In the genomic region with DNA sequence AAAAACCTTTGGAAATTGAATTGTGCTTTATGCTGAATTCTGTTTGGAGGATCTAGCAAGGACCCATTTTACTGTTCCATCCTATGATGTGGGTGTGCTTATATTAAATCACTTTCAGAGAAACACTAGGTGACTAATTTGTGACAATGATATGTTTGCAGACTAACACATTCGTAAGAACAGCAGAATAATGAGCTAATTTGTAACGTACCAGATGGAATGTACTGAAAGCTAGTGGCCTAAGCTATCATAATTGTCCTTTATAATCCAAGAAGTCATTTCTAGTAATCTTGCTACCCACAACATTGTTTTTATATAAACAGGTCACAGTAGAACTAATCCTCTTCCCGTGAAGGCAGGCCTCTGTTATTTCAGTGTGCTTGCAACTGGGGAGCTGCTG, we compare ENCODE assay signal across 23 cellular contexts.
"Had no signal": no experiment of that assay in that cellular context is flagged by ENCODE, and none has a peak within 500 bp of the region (broad histone marks: within the 10 kb centered on the region; RNA-seq: fewer than 3 reads in every experiment).

No MANE protein-coding gene starts in this region.

- DNase-seq: activated CD4-positive, alpha-beta T cell treated with anti-CD3 and anti-CD28 coated beads for 48 hours; activated CD8-positive, alpha-beta T cell treated with anti-CD3 and anti-CD28 coated beads for 36 hours; activated naive CD4-positive, alpha-beta T cell; activated naive CD8-positive, alpha-beta T cell treated with anti-CD3 and anti-CD28 coated beads, Interleukin-2, amount 10 ng/mL, durations not matched to agents 7 days and 5 days; activated T-cell treated with anti-CD3 and anti-CD28 coated beads, Interleukin-2, amount 50 U/mL, for 1 hour; amygdala; brain microvascular endothelial cell; central memory CD4-positive, alpha-beta T cell; dorsolateral prefrontal cortex; erythroblast; foreskin melanocyte; kidney; midbrain; stimulated activated naive CD8-positive, alpha-beta T cell treated with anti-CD3 and anti-CD28 coated beads, Interleukin-15, amount 100 ng/mL, for 72 hours; transverse colon had no signal

- H3K27ac Mint-ChIP-seq: activated CD8-positive, alpha-beta T cell treated with anti-CD3 and anti-CD28 coated beads for 36 hours; activated naive CD8-positive, alpha-beta T cell treated with anti-CD3 and anti-CD28 coated beads, Interleukin-2, amount 10 ng/mL, durations not matched to agents 7 days and 5 days; activated T-helper 17 cell treated with anti-CD3 and anti-CD28 coated beads, Interleukin-2, amount 50 U/mL, for 72 hours; stimulated activated naive CD8-positive, alpha-beta T cell treated with anti-CD3 and anti-CD28 coated beads, Interleukin-15, amount 100 ng/mL, for 72 hours; T-helper 2 cell treated with Interferon-gamma antibody and Interleukin-4, amounts not matched to agents 5 μg/mL and 100 μg/mL, for 36 hours; WTC11 had no signal

- H3K4me3 Mint-ChIP-seq: activated CD8-positive, alpha-beta T cell treated with anti-CD3 and anti-CD28 coated beads for 36 hours; activated naive CD8-positive, alpha-beta T cell treated with anti-CD3 and anti-CD28 coated beads, Interleukin-2, amount 10 ng/mL, durations not matched to agents 7 days and 5 days; activated T-helper 17 cell treated with anti-CD3 and anti-CD28 coated beads, Interleukin-2, amount 50 U/mL, for 72 hours; stimulated activated naive CD8-positive, alpha-beta T cell treated with anti-CD3 and anti-CD28 coated beads, Interleukin-15, amount 100 ng/mL, for 72 hours; T-helper 2 cell treated with Interferon-gamma antibody and Interleukin-4, amounts not matched to agents 5 μg/mL and 100 μg/mL, for 36 hours; WTC11 had no signal

- H3K36me3 ChIP-seq: brain microvascular endothelial cell, right atrium auricular region, suprapubic skin, transverse colon, vagina had no signal

- H3K9me3 ChIP-seq: right atrium auricular region, suprapubic skin, transverse colon, vagina had no signal

- H3K36me3 Mint-ChIP-seq: activated naive CD8-positive, alpha-beta T cell treated with anti-CD3 and anti-CD28 coated beads, Interleukin-2, amount 10 ng/mL, durations not matched to agents 7 days and 5 days; WTC11 had no signal

- H3K27ac ChIP-seq: brain microvascular endothelial cell, right atrium auricular region, suprapubic skin, transverse colon, vagina had no signal

- H3K4me1 Mint-ChIP-seq: activated T-helper 17 cell treated with anti-CD3 and anti-CD28 coated beads, Interleukin-2, amount 50 U/mL, for 72 hours had no signal

- H3K27me3 ChIP-seq: brain microvascular endothelial cell, dorsolateral prefrontal cortex, right atrium auricular region, suprapubic skin, transverse colon, vagina had no signal

- H3K4me3 ChIP-seq: dorsolateral prefrontal cortex, lung, right atrium auricular region, suprapubic skin, transverse colon, vagina had no signal

- ATAC-seq: activated CD8-positive, alpha-beta T cell treated with anti-CD3 and anti-CD28 coated beads for 36 hours; activated T-helper 17 cell treated with anti-CD3 and anti-CD28 coated beads, Interleukin-2, amount 50 U/mL, for 72 hours; left lobe of liver; stimulated activated naive CD8-positive, alpha-beta T cell treated with anti-CD3 and anti-CD28 coated beads, Interleukin-15, amount 100 ng/mL, for 72 hours; WTC11 had no signal

- H3K27me3 Mint-ChIP-seq: stimulated activated naive CD8-positive, alpha-beta T cell treated with anti-CD3 and anti-CD28 coated beads, Interleukin-15, amount 100 ng/mL, for 72 hours had no signal

- H3K9me3 Mint-ChIP-seq: activated CD8-positive, alpha-beta T cell treated with anti-CD3 and anti-CD28 coated beads for 36 hours; activated naive CD8-positive, alpha-beta T cell treated with anti-CD3 and anti-CD28 coated beads, Interleukin-2, amount 10 ng/mL, durations not matched to agents 7 days and 5 days; activated T-helper 17 cell treated with anti-CD3 and anti-CD28 coated beads, Interleukin-2, amount 50 U/mL, for 72 hours; stimulated activated naive CD8-positive, alpha-beta T cell treated with anti-CD3 and anti-CD28 coated beads, Interleukin-15, amount 100 ng/mL, for 72 hours; T-helper 2 cell treated with Interferon-gamma antibody and Interleukin-4, amounts not matched to agents 5 μg/mL and 100 μg/mL, for 36 hours; WTC11 had no signal

- H3K4me1 ChIP-seq: right atrium auricular region had no signal
